ENCODE assay signal across 23 cellular contexts in genomic region chr1:199223936-199224335, GRCh38.
"Had no signal": no experiment of that assay in that cellular context is flagged by ENCODE, and none has a peak within 500 bp of the region (broad histone marks: within the 10 kb centered on the region; RNA-seq: fewer than 3 reads in every experiment).

No MANE protein-coding gene starts in this region.

- DNase-seq: Kasumi-1, MV-4-11, NCI-H1048, NCI-H1105, NCI-H1417, NCI-H1436 treated with DMSO at 0.1 percent for 48 hours, NCI-H1694, NCI-H187 treated with DMSO at 0.1 percent for 48 hours, NCI-H2029 treated with DMSO at 0.1 percent for 48 hours, NCI-H2171 treated with DMSO at 0.1 percent for 48 hours, NCI-H345, NCI-H524, NCI-H69, NCI-H774, Right ventricle myocardium superior, RPMI8226, SIG-M5 had no signal

- H3K4me2 ChIP-seq: KMS-11 had no signal

- H3K27me3 ChIP-seq: SJSA1 had no signal

- H3K4me3 Mint-ChIP-seq: IgD-negative memory B cell had no signal

- H3K9me3 Mint-ChIP-seq: IgD-negative memory B cell had no signal

- ATAC-seq: HepG2, K562 had no signal

- H3K36me3 ChIP-seq: SJSA1 had no signal

- H3K27ac Mint-ChIP-seq: IgD-negative memory B cell had no signal

- H3K27ac ChIP-seq: KMS-11, SJSA1 had no signal

- H3K9me3 ChIP-seq: SJSA1 had no signal

- H3K9ac ChIP-seq: KMS-11 had no signal

- H3K4me3 ChIP-seq: K562, SJSA1, SK-N-MC had no signal
